ENCODE assay signal across 30 cellular contexts in genomic region chr2:211014906-211015305, GRCh38.
"Had no signal": no experiment of that assay in that cellular context is flagged by ENCODE, and none has a peak within 500 bp of the region (broad histone marks: within the 10 kb centered on the region; RNA-seq: fewer than 3 reads in every experiment).

No MANE protein-coding gene starts in this region.

- ATAC-seq: natural killer cell; psoas muscle; right cardiac atrium; stimulated activated memory B cell treated with anti-CD40 and anti-IgM and Interleukin-4, amounts not matched to agents 10 μg/mL and 1 μg/mL and 100 μg/mL, for 72 hours; stimulated activated naive CD8-positive, alpha-beta T cell treated with anti-CD3 and anti-CD28 coated beads, Interleukin-15, amount 100 ng/mL, for 72 hours; stimulated activated naive CD8-positive, alpha-beta T cell treated with anti-CD3 and anti-CD28 coated beads, Interleukin-15, Interleukin-2, amounts not matched to agents 100 U/mL and 50 U/mL, for 24 hours; upper lobe of right lung had no signal

- H3K4me2 ChIP-seq: neural progenitor cell, smooth muscle cell had no signal

- H3K9me3 Mint-ChIP-seq: nephron, neural progenitor cell, type B pancreatic cell had no signal

- H3K36me3 Mint-ChIP-seq: natural killer cell; neural progenitor cell; stimulated activated memory B cell treated with anti-CD40 and anti-IgM and Interleukin-4, amounts not matched to agents 10 μg/mL and 1 μg/mL and 100 μg/mL, for 72 hours; type B pancreatic cell had no signal

- H3K4me3 ChIP-seq: neural progenitor cell, ovary, psoas muscle, skin epidermis, smooth muscle cell, spleen, suprapubic skin, testis, tibial artery, transverse colon, upper lobe of right lung, uterus had no signal

- H3K4me3 Mint-ChIP-seq: natural killer cell; nephron; neural progenitor cell; stimulated activated memory B cell treated with anti-CD40 and anti-IgM and Interleukin-4, amounts not matched to agents 10 μg/mL and 1 μg/mL and 100 μg/mL, for 72 hours; stimulated activated naive CD8-positive, alpha-beta T cell treated with anti-CD3 and anti-CD28 coated beads, Interleukin-15, amount 100 ng/mL, for 72 hours; type B pancreatic cell had no signal

- H3K27me3 Mint-ChIP-seq: progenitor cell of endocrine pancreas; stimulated activated memory B cell treated with anti-CD40 and anti-IgM and Interleukin-4, amounts not matched to agents 10 μg/mL and 1 μg/mL and 100 μg/mL, for 72 hours; stimulated activated naive CD8-positive, alpha-beta T cell treated with anti-CD3 and anti-CD28 coated beads, Interleukin-15, amount 100 ng/mL, for 72 hours; type B pancreatic cell had no signal

- H2AFZ ChIP-seq: neural progenitor cell, parathyroid adenoma had no signal

- H3K27ac Mint-ChIP-seq: natural killer cell; nephron; neural progenitor cell; stimulated activated memory B cell treated with anti-CD40 and anti-IgM and Interleukin-4, amounts not matched to agents 10 μg/mL and 1 μg/mL and 100 μg/mL, for 72 hours; stimulated activated naive CD8-positive, alpha-beta T cell treated with anti-CD3 and anti-CD28 coated beads, Interleukin-15, amount 100 ng/mL, for 72 hours; type B pancreatic cell had no signal

- H3K27ac ChIP-seq: neural progenitor cell, ovary, parathyroid adenoma, psoas muscle, skin epidermis, spleen, suprapubic skin, testis, tibial artery, transverse colon, upper lobe of right lung, uterus had no signal

- H3K9ac ChIP-seq: neural progenitor cell, parathyroid adenoma had no signal

- H3K36me3 ChIP-seq: neural progenitor cell, ovary, spleen, suprapubic skin, tibial artery, transverse colon, upper lobe of right lung, uterus had no signal

- H3K9me3 ChIP-seq: ovary, psoas muscle, spleen, suprapubic skin, testis, tibial artery, transverse colon, upper lobe of right lung, uterus had no signal

- H3K4me1 ChIP-seq: neural progenitor cell, parathyroid adenoma, psoas muscle, spleen, suprapubic skin, testis, tibial artery, transverse colon, upper lobe of right lung, uterus had no signal

- H3K79me2 ChIP-seq: parathyroid adenoma had no signal

- H3K27me3 ChIP-seq: neural progenitor cell, ovary, spleen, suprapubic skin, testis, tibial artery, transverse colon, upper lobe of right lung, uterus had no signal

- DNase-seq: natural killer cell; occipital lobe; ovary; posterior cingulate gyrus; psoas muscle; right cardiac atrium; spleen; stimulated activated CD4-positive, alpha-beta T cell treated with anti-CD3 and anti-CD28 coated beads, Interleukin-12 subunit alpha, Interleukin-12 subunit beta, amount 100 ng/mL, for 4 hours; stimulated activated CD4-positive, alpha-beta T cell treated with anti-CD3 and anti-CD28 coated beads, Interleukin-1b, Interleukin-23, amount 100 ng/mL, for 48 hours; stimulated activated CD4-positive, alpha-beta T cell treated with anti-CD3 and anti-CD28 coated beads, Interleukin-4, amount 100 ng/mL, for 1 hour; stimulated activated CD4-positive, alpha-beta T cell treated with anti-CD3 and anti-CD28 coated beads, Interleukin-4, amount 100 ng/mL, for 4 hours; stimulated activated CD8-positive, alpha-beta memory T cell treated with anti-CD3 and anti-CD28 coated beads, Interleukin-4, amount 100 ng/mL, for 48 hours; stimulated activated naive CD4-positive, alpha-beta T cell; stimulated activated naive CD8-positive, alpha-beta T cell treated with anti-CD3 and anti-CD28 coated beads, Interleukin-15, amount 100 ng/mL, for 72 hours; stimulated activated naive CD8-positive, alpha-beta T cell treated with anti-CD3 and anti-CD28 coated beads, Interleukin-15, Interleukin-2, amounts not matched to agents 100 U/mL and 50 U/mL, for 24 hours; substantia nigra; testis; tibial artery; transverse colon; upper lobe of right lung; uterus had no signal

- H3K4me1 Mint-ChIP-seq: natural killer cell; nephron; neural progenitor cell; stimulated activated memory B cell treated with anti-CD40 and anti-IgM and Interleukin-4, amounts not matched to agents 10 μg/mL and 1 μg/mL and 100 μg/mL, for 72 hours; stimulated activated naive CD8-positive, alpha-beta T cell treated with anti-CD3 and anti-CD28 coated beads, Interleukin-15, amount 100 ng/mL, for 72 hours had no signal
